8 cellular contexts compared by ENCODE assay signal in the genomic region with DNA sequence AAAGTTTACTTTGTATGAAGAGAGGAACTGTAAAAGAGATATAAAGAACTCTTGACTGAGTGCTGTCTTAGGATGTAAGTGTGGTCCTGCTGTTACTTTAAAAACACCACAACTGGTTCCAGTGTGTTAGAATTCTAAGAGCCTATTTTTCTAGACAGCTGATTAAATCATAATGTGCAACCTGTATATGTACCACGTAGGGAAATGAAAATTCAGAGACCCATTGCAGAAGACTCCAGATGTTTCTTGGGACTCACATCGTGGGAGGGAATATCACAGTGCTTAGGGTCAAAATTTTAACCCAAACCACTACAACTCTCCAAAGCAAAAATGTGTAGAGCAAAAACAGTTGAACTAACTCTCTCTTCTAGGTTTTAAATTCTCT.
DNase-seq lines count a peak whose midpoint lies in the region; ATAC-seq and TF ChIP-seq lines count a peak whose summit lies in the region.

No MANE protein-coding gene starts in this region.

- intact Hi-C loops in activated CD8-positive, alpha-beta T cell treated with anti-CD3 and anti-CD28 coated beads for 36 hours (cut with micrococcal nuclease) = no loop called here
- intact Hi-C loops in right cardiac atrium (cut with DNase I) = loop anchor here in 1 of 4 donors (10.0 kb wide), 1 partner anchor 172 kb away; the partner anchor contains the start of gene RBMS1

- TF ChIP-seq RAD21 in SK-N-SH (IDR thresholded peaks at IDR 0.05; ENCODE audit: low read length) = no peak

- no peak for ATAC-seq in activated CD8-positive, alpha-beta T cell treated with anti-CD3 and anti-CD28 coated beads for 36 hours
- ATAC-seq in activated CD8-positive, alpha-beta T cell treated with anti-CD3 and anti-CD28 coated beads, Interleukin-2, amount 10 ng/mL, durations not matched to agents 7 days and 5 days = no peak
- ATAC-seq in right cardiac atrium = peak in 1 of 2 donors; percentile 13

- peak overlapping the region; percentile 41 for H3K27ac Mint-ChIP-seq in activated CD8-positive, alpha-beta T cell treated with anti-CD3 and anti-CD28 coated beads for 36 hours
- no peak overlapping the region for H3K27ac Mint-ChIP-seq in activated CD8-positive, alpha-beta T cell treated with anti-CD3 and anti-CD28 coated beads, Interleukin-2, amount 10 ng/mL, durations not matched to agents 7 days and 5 days
- H3K27ac Mint-ChIP-seq in type B pancreatic cell = peak overlapping the region; percentile 58

- no peaks in the 10 kb centered on the region for H3K9me3 ChIP-seq in SK-N-SH
- no peaks in the 10 kb centered on the region for H3K9me3 ChIP-seq in right cardiac atrium (ENCODE audit: control insufficient read depth, low read length)

- H3K4me2 ChIP-seq in SK-N-SH = peak overlapping the region; percentile 64

- H3K27me3 ChIP-seq in SK-N-SH (ENCODE audit: insufficient read depth) (no peaks in the 10 kb centered on the region), right cardiac atrium (ENCODE audit: control insufficient read depth, insufficient read depth) (no peaks in the 10 kb centered on the region)

- CTCF ChIA-PET in activated CD8-positive, alpha-beta T cell treated with anti-CD3 and anti-CD28 coated beads for 36 hours (lab: Charles Lee) = interaction anchor here (1.1 kb wide), 2 partner anchors 8 to 440 kb away, joined by 3 read pairs; no protein-coding TSS in a partner anchor
- CTCF ChIA-PET in activated CD8-positive, alpha-beta T cell treated with anti-CD3 and anti-CD28 coated beads, Interleukin-2, amount 10 ng/mL, durations not matched to agents 7 days and 5 days (lab: Charles Lee) = no interaction called here
- CTCF ChIA-PET in SK-N-SH (lab: Yijun Ruan, JAX) = no interaction called here

- no peaks in the 10 kb centered on the region for H3K9me3 Mint-ChIP-seq in activated CD8-positive, alpha-beta T cell treated with anti-CD3 and anti-CD28 coated beads for 36 hours
- H3K9me3 Mint-ChIP-seq in activated CD8-positive, alpha-beta T cell treated with anti-CD3 and anti-CD28 coated beads, Interleukin-2, amount 10 ng/mL, durations not matched to agents 7 days and 5 days (ENCODE audit: insufficient read depth) = peaks cover 6% of the 10 kb centered on the region
- H3K9me3 Mint-ChIP-seq in type B pancreatic cell = no peaks in the 10 kb centered on the region

- peaks cover 13% of the 10 kb centered on the region for H3F3A ChIP-seq in SK-N-SH (replicated peaks; ENCODE audit: insufficient read depth)

- no peak; a peak in 1 of 4 replicates for TF ChIP-seq EP300 in SK-N-SH (IDR thresholded peaks at IDR 0.05; ENCODE audit: borderline replicate concordance in 1 of 2, low read depth in 1 of 2, low read length in 1 of 2)

- peaks cover 19% of the 10 kb centered on the region for H3K4me1 Mint-ChIP-seq in activated CD8-positive, alpha-beta T cell treated with anti-CD3 and anti-CD28 coated beads for 36 hours (ENCODE audit: low read depth)
- peaks cover 23% of the 10 kb centered on the region for H3K4me1 Mint-ChIP-seq in activated CD8-positive, alpha-beta T cell treated with anti-CD3 and anti-CD28 coated beads, Interleukin-2, amount 10 ng/mL, durations not matched to agents 7 days and 5 days (ENCODE audit: low read depth)
- peaks cover 28% of the 10 kb centered on the region for H3K4me1 Mint-ChIP-seq in type B pancreatic cell (ENCODE audit: unreplicated experiment)

- no peaks in the 10 kb centered on the region for H3K9me2 ChIP-seq in SK-N-SH

- H3K36me3 ChIP-seq in SK-N-SH (replicated peaks in 1 of 2; ENCODE audit: control insufficient read depth in 1 of 2, insufficient read depth in 2 of 2, low read length in 1 of 2) = no peaks in the 10 kb centered on the region

- POLR2A ChIA-PET in activated CD8-positive, alpha-beta T cell treated with anti-CD3 and anti-CD28 coated beads for 36 hours (lab: Charles Lee) = interaction anchor here (1.4 kb wide), 1 partner anchor 289 kb away, joined by 3 read pairs; no protein-coding TSS in a partner anchor
- POLR2A ChIA-PET in activated CD8-positive, alpha-beta T cell treated with anti-CD3 and anti-CD28 coated beads, Interleukin-2, amount 10 ng/mL, durations not matched to agents 7 days and 5 days (lab: Charles Lee) = no interaction called here
- POLR2A ChIA-PET in SK-N-SH (lab: Yijun Ruan, JAX) = no interaction called here

- 6% methylated on average over 2 of the region's 2 CpGs for WGBS in SK-N-SH (ENCODE audit: low lambda C conversion rate)
- 3% methylated on average over 2 of the region's 2 CpGs for WGBS in right cardiac atrium

- no peaks in the 10 kb centered on the region for H3K27me3 Mint-ChIP-seq in activated CD8-positive, alpha-beta T cell treated with anti-CD3 and anti-CD28 coated beads for 36 hours
- H3K27me3 Mint-ChIP-seq in activated CD8-positive, alpha-beta T cell treated with anti-CD3 and anti-CD28 coated beads, Interleukin-2, amount 10 ng/mL, durations not matched to agents 7 days and 5 days (ENCODE audit: low read depth) = peaks cover 4% of the 10 kb centered on the region
- no peaks in the 10 kb centered on the region for H3K27me3 Mint-ChIP-seq in type B pancreatic cell

- H3K4me1 ChIP-seq in SK-N-SH (ENCODE audit: control insufficient read depth in 1 of 2, insufficient read depth in 2 of 2, low read depth in 1 of 2, low read length in 1 of 2) = peaks cover 8 to 16% of the 10 kb centered on the region in 2 experiments; a peak in 3 of 4 replicates
- peaks cover 4% of the 10 kb centered on the region for H3K4me1 ChIP-seq in right cardiac atrium (ENCODE audit: control insufficient read depth, insufficient read depth, low read length)

- H3K79me2 ChIP-seq in SK-N-SH (ENCODE audit: insufficient read depth) = no peaks in the 10 kb centered on the region

- H3K9ac ChIP-seq in SK-N-SH = peak overlapping the region; percentile 67

- no peak overlapping the region for H3K4me3 Mint-ChIP-seq in activated CD8-positive, alpha-beta T cell treated with anti-CD3 and anti-CD28 coated beads for 36 hours
- no peak overlapping the region for H3K4me3 Mint-ChIP-seq in activated CD8-positive, alpha-beta T cell treated with anti-CD3 and anti-CD28 coated beads, Interleukin-2, amount 10 ng/mL, durations not matched to agents 7 days and 5 days
- H3K4me3 Mint-ChIP-seq in type B pancreatic cell = peak overlapping the region; percentile 54

- H3K4me3 ChIP-seq in SK-N-SH (ENCODE audit: low read depth in 2 of 2, low read length in 1 of 2) (peak overlapping the region; percentile 27 to 45; a peak in 3 of 4 replicates), right cardiac atrium (ENCODE audit: low read length) (no peak overlapping the region)

- DNase-seq in activated CD8-positive, alpha-beta T cell treated with anti-CD3 and anti-CD28 coated beads for 36 hours = no peak
- no peak for DNase-seq in activated CD8-positive, alpha-beta T cell treated with anti-CD3 and anti-CD28 coated beads, Interleukin-2, amount 10 ng/mL, durations not matched to agents 7 days and 5 days
- DNase-seq in SK-N-SH = no peak
- DNase-seq in right cardiac atrium = no peak
- no peak for DNase-seq in type B pancreatic cell (ENCODE audit: extremely low spot score, unreplicated experiment)
- DNase-seq in substantia nigra (lab: John Stamatoyannopoulos, UW) = no peak
- no peak for DNase-seq in iPS-NIHi7 (ENCODE audit: extremely low spot score)
- no peak for DNase-seq in stimulated activated CD4-positive, alpha-beta T cell treated with anti-CD3 and anti-CD28 coated beads, Interleukin-4, amount 100 ng/mL, for 1 hour

- no peaks in the 10 kb centered on the region for H3K36me3 Mint-ChIP-seq in activated CD8-positive, alpha-beta T cell treated with anti-CD3 and anti-CD28 coated beads for 36 hours (ENCODE audit: low read depth)
- no peaks in the 10 kb centered on the region for H3K36me3 Mint-ChIP-seq in activated CD8-positive, alpha-beta T cell treated with anti-CD3 and anti-CD28 coated beads, Interleukin-2, amount 10 ng/mL, durations not matched to agents 7 days and 5 days (ENCODE audit: low read depth)
- H3K36me3 Mint-ChIP-seq in type B pancreatic cell = no peaks in the 10 kb centered on the region

- H3K27ac ChIP-seq in SK-N-SH (ENCODE audit: low read depth in 2 of 2, low read length in 1 of 2) (peak overlapping the region; percentile 89 to 98), right cardiac atrium (ENCODE audit: low read length) (peak overlapping the region; percentile 63), substantia nigra (ENCODE audit: low read depth, low read length, poor library complexity, severe bottlenecking) (no peak overlapping the region)

- peak overlapping the region; percentile 65 for H2AFZ ChIP-seq in SK-N-SH (ENCODE audit: low read depth)

- no peaks in the 10 kb centered on the region for H4K20me1 ChIP-seq in SK-N-SH (ENCODE audit: insufficient read depth)

- no peak for TF ChIP-seq CTCF in activated CD8-positive, alpha-beta T cell treated with anti-CD3 and anti-CD28 coated beads for 36 hours (IDR thresholded peaks at IDR 0.05)
- TF ChIP-seq CTCF in SK-N-SH (IDR thresholded peaks at IDR 0.05) (no peak), type B pancreatic cell (conservative IDR thresholded peaks at IDR 0.05) (no peak)

TF ChIP-seq in SK-N-SH, 30 proteins besides CTCF, POLR2A, EP300 and RAD21 (continues in another document):
- TF ChIP-seq ZBTB33 (IDR thresholded peaks at IDR 0.05; ENCODE audit: borderline replicate concordance, low read depth) = no peak
